In the genomic region with DNA sequence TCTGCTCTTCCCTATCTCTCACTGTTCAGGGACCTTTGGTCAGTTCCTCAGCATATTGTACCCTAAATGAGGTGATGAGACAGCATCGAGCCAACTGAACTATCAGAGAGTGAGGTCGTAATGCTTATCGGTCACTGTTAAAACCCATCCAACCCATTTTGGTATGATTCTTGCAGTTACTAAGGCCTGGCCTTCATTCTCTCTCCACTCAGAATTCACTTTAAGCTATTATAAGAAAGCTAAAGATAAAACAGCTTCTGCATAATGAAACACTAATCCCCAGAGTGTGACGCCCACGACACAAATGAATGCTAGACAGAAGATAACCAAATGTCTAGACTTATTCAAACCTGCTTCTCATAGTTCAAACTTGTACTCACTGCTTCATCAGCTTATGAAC, we compare ENCODE assay signal across 9 cellular contexts.
A peak's percentile ranks its signal among the peaks of the same experiment; 100 is the strongest.
DNase-seq lines count a peak whose midpoint lies in the region; ATAC-seq and TF ChIP-seq lines count a peak whose summit lies in the region.
"Had no signal": no experiment of that assay in that cellular context is flagged by ENCODE, and none has a peak within 500 bp of the region (broad histone marks: within the 10 kb centered on the region; RNA-seq: fewer than 3 reads in every experiment).

No MANE protein-coding gene starts in this region.

- DNase-seq in GM12864 (ENCODE audit: low read depth) = no peak
- DNase-seq in effector memory CD8-positive, alpha-beta T cell = peak in 1 of 3 experiments; percentile 17
- DNase-seq in NCI-H2081 (lab: John Stamatoyannopoulos, UW) = no peak
- DNase-seq in kidney tubule cell (ENCODE audit: low spot score) = no peak
- DNase-seq in globus pallidus (ENCODE audit: low spot score) = no peak
- DNase-seq: NCI-H1048 had no signal

- H3K4me3 ChIP-seq in GM12864 (ENCODE audit: low read depth, low read length) = peak overlapping the region; percentile 20

- H3K9me3 Mint-ChIP-seq in effector memory CD8-positive, alpha-beta T cell = no peaks in the 10 kb centered on the region

- H3K4me1 Mint-ChIP-seq in effector memory CD8-positive, alpha-beta T cell (ENCODE audit: low read depth in 2 of 2) = peaks cover 26 to 37% of the 10 kb centered on the region in 2 donors

- ATAC-seq in GM21390 (IDR thresholded peaks at IDR 0.05; ENCODE audit: unreplicated experiment) (peak; percentile 61), HG03521 (IDR thresholded peaks at IDR 0.05; ENCODE audit: unreplicated experiment) (peak; percentile 39), HG02970 (IDR thresholded peaks at IDR 0.05; ENCODE audit: low FRiP score, unreplicated experiment) (no peak)
- peak; percentile 57 for ATAC-seq in effector memory CD8-positive, alpha-beta T cell (replicated peaks)

- peak overlapping the region; percentile 54 to 79 for H3K4me3 Mint-ChIP-seq in effector memory CD8-positive, alpha-beta T cell

- H3K27me3 Mint-ChIP-seq in effector memory CD8-positive, alpha-beta T cell = no peaks in the 10 kb centered on the region

- TF ChIP-seq CTCF in GM12864 (IDR thresholded peaks at IDR 0.05; ENCODE audit: low read depth, low read length, missing control alignments) = no peak

- H3K36me3 Mint-ChIP-seq in effector memory CD8-positive, alpha-beta T cell (ENCODE audit: insufficient read depth) = no peaks in the 10 kb centered on the region

- H3K27ac Mint-ChIP-seq in effector memory CD8-positive, alpha-beta T cell = peak overlapping the region; percentile 77 to 97
